Comparison of ENCODE assay signal across 1 cellular context in genomic region chr2:113756088-113757058, GRCh38.
TF ChIP-seq lines count a peak whose summit lies in the region.

A gene with protein sequence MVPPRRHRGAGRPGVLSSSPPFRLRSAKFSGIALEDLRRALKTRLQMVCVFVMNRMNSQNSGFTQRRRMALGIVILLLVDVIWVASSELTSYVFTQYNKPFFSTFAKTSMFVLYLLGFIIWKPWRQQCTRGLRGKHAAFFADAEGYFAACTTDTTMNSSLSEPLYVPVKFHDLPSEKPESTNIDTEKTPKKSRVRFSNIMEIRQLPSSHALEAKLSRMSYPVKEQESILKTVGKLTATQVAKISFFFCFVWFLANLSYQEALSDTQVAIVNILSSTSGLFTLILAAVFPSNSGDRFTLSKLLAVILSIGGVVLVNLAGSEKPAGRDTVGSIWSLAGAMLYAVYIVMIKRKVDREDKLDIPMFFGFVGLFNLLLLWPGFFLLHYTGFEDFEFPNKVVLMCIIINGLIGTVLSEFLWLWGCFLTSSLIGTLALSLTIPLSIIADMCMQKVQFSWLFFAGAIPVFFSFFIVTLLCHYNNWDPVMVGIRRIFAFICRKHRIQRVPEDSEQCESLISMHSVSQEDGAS (minus strand): TSS chr2:113756642. CDS start chr2:113756409, 233 bp downstream.

TF ChIP-seq in HepG2, 621 proteins besides CTCF, POLR2A, EP300 and RAD21 (continued from another document and continues in another):
- TF ChIP-seq ZNF687 (CRISPR knock-in tag; IDR thresholded peaks at IDR 0.05) (peak; percentile 97), ZNF12 (CRISPR knock-in tag; IDR thresholded peaks at IDR 0.05) (peak; percentile 71; the same call in 1 of the 2 replicates), NFE2L1 (CRISPR knock-in tag; IDR thresholded peaks at IDR 0.05; ENCODE audit: borderline replicate concordance) (peak; percentile 40; the same call in 1 of the 2 replicates), DMAP1 (CRISPR knock-in tag; IDR thresholded peaks at IDR 0.05) (peak; percentile 98), SALL1 (CRISPR knock-in tag; IDR thresholded peaks at IDR 0.05) (peak; percentile 96), SMC3 (IDR thresholded peaks at IDR 0.05; ENCODE audit: low read length) (no peak), THAP11 (CRISPR knock-in tag; IDR thresholded peaks at IDR 0.05) (peak; percentile 93), PPARG (CRISPR knock-in tag; conservative IDR thresholded peaks at IDR 0.05) (no peak; the same call in none of the 2 replicates), FOXA3 (CRISPR knock-in tag; IDR thresholded peaks at IDR 0.05) (peak; percentile 73), BCL3 (CRISPR knock-in tag; IDR thresholded peaks at IDR 0.05) (peak; percentile 96; the same call in 1 of the 2 replicates), CBX5 (CRISPR knock-in tag; IDR thresholded peaks at IDR 0.05; ENCODE audit: borderline replicate concordance) (peak; percentile 53; the same call in 1 of the 2 replicates), TBP (CRISPR knock-in tag; IDR thresholded peaks at IDR 0.05) (peak; percentile 66; the same call in 1 of the 2 replicates), ARNTL (CRISPR knock-in tag; IDR thresholded peaks at IDR 0.05) (peak; percentile 83; the same call in 1 of the 2 replicates), CHD2 (IDR thresholded peaks at IDR 0.05; ENCODE audit: low read depth, low read length) (peak; percentile 85), PHF20 (CRISPR knock-in tag; IDR thresholded peaks at IDR 0.05) (peak; percentile 97), ZNF749 (CRISPR knock-in tag; IDR thresholded peaks at IDR 0.05; ENCODE audit: borderline replicate concordance) (peak; percentile 88), ZBTB40 (IDR thresholded peaks at IDR 0.05) (no peak), ZBTB40 (CRISPR knock-in tag; IDR thresholded peaks at IDR 0.05) (peak; percentile 91), U2AF1 (optimal IDR thresholded peaks at IDR 0.05; ENCODE audit: low read depth, low read length) (no peak), HOXA5 (CRISPR knock-in tag; IDR thresholded peaks at IDR 0.05) (peak; percentile 91), ZNF207 (IDR thresholded peaks at IDR 0.05; ENCODE audit: borderline replicate concordance) (no peak), ZNF678 (CRISPR knock-in tag; IDR thresholded peaks at IDR 0.05) (peak; percentile 99; the same call in 1 of the 2 replicates), SP140L (CRISPR knock-in tag; IDR thresholded peaks at IDR 0.05; ENCODE audit: borderline replicate concordance) (peak; percentile 83; the same call in 1 of the 2 replicates), ZNF558 (CRISPR knock-in tag; IDR thresholded peaks at IDR 0.05; ENCODE audit: borderline replicate concordance) (peak; percentile 97; the same call in 1 of the 2 replicates), KDM1A (CRISPR knock-in tag; IDR thresholded peaks at IDR 0.05) (0 out of 2 replicates have a peak, but pooled peaks have one; percentile 52), SAP130 (CRISPR knock-in tag; IDR thresholded peaks at IDR 0.05; ENCODE audit: low read depth) (peak; percentile 96), ZNF83 (CRISPR knock-in tag; IDR thresholded peaks at IDR 0.05; ENCODE audit: borderline replicate concordance) (no peak), PLSCR1 (CRISPR knock-in tag; IDR thresholded peaks at IDR 0.05; ENCODE audit: borderline replicate concordance) (peak; percentile 37; the same call in 1 of the 2 replicates), KDM5A (IDR thresholded peaks at IDR 0.05; ENCODE audit: borderline replicate concordance, low read length) (peak; percentile 94), JUNB (CRISPR knock-in tag; IDR thresholded peaks at IDR 0.05; ENCODE audit: borderline replicate concordance) (peak; percentile 81), ZNF597 (CRISPR knock-in tag; IDR thresholded peaks at IDR 0.05) (no peak), MED8 (CRISPR knock-in tag; IDR thresholded peaks at IDR 0.05; ENCODE audit: insufficient replicate concordance) (peak; percentile 93), ZNF33B (CRISPR knock-in tag; IDR thresholded peaks at IDR 0.05) (peak; percentile 87), ZNF431 (CRISPR knock-in tag; IDR thresholded peaks at IDR 0.05; ENCODE audit: borderline replicate concordance, low read depth) (peak; percentile 77; the same call in 1 of the 2 replicates), ARNT2 (CRISPR knock-in tag; IDR thresholded peaks at IDR 0.05; ENCODE audit: low read depth) (peak; percentile 80; the same call in 1 of the 2 replicates), EEA1 (CRISPR knock-in tag; IDR thresholded peaks at IDR 0.05; ENCODE audit: borderline replicate concordance) (peak; percentile 99), ZIK1 (CRISPR knock-in tag; IDR thresholded peaks at IDR 0.05; ENCODE audit: borderline replicate concordance, low read depth) (peak; percentile 95; the same call in 1 of the 2 replicates), ADNP (CRISPR knock-in tag; IDR thresholded peaks at IDR 0.05) (no peak; the same call in 1 of the 2 replicates), BRCA1 (CRISPR knock-in tag; IDR thresholded peaks at IDR 0.05) (peak; percentile 86; the same call in 1 of the 2 replicates), ZNF367 (CRISPR knock-in tag; IDR thresholded peaks at IDR 0.05; ENCODE audit: borderline replicate concordance) (peak; percentile 82; the same call in 1 of the 2 replicates), NR1H2 (CRISPR knock-in tag; IDR thresholded peaks at IDR 0.05; ENCODE audit: borderline replicate concordance, low read depth) (peak; percentile 93; the same call in 1 of the 2 replicates)
- TF ChIP-seq, protein P1, sequence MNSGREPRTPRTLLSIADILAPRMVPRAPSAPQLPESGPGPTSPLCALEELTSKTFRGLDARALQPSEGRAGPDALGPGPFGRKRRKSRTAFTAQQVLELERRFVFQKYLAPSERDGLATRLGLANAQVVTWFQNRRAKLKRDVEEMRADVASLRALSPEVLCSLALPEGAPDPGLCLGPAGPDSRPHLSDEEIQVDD (CRISPR knock-in tag; IDR thresholded peaks at IDR 0.05; ENCODE audit: borderline replicate concordance) = peak; percentile 92; the same call in 1 of the 2 replicates
- TF ChIP-seq, protein P2, sequence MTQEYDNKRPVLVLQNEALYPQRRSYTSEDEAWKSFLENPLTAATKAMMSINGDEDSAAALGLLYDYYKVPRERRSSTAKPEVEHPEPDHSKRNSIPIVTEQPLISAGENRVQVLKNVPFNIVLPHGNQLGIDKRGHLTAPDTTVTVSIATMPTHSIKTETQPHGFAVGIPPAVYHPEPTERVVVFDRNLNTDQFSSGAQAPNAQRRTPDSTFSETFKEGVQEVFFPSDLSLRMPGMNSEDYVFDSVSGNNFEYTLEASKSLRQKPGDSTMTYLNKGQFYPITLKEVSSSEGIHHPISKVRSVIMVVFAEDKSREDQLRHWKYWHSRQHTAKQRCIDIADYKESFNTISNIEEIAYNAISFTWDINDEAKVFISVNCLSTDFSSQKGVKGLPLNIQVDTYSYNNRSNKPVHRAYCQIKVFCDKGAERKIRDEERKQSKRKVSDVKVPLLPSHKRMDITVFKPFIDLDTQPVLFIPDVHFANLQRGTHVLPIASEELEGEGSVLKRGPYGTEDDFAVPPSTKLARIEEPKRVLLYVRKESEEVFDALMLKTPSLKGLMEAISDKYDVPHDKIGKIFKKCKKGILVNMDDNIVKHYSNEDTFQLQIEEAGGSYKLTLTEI (CRISPR knock-in tag; conservative IDR thresholded peaks at IDR 0.05) = no peak
